Comparison of ENCODE assay signal across 8 cellular contexts in the genomic region with DNA sequence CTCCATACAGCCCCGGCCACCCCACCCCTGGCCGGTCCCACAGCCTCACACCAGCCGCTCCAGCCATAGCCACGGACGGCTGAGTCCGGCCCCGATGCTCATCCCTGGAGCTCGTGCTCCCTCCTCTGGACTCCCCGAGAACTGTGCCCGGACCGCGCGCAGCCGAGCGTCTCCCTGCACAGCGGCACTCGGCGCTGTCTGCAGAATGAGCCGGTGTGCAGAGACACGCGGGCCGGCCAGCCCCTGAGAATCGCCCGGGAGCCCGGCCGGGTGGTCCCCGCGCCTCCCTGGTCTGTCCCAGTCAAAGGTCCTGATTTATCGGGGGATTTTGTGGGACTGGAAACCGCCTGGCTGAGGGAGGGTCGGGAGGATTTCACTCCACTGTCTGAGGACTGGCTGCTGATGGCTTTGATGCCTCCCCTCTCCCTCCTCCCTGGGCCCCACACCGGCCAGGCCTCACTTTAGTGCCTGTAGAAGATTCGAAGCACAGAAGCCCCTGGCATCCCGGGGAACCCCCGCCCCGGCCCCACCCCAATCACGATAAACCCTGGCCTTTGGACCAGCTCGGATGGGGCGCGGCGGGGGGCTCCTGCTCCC.
A peak's percentile ranks its signal among the peaks of the same experiment; 100 is the strongest.
DNase-seq lines count a peak whose midpoint lies in the region; TF ChIP-seq lines count a peak whose summit lies in the region.

No MANE protein-coding gene starts in this region.

- no peaks in the 10 kb centered on the region for H3K36me3 Mint-ChIP-seq in brain

- peak overlapping the region; percentile 80 for H3K27ac ChIP-seq in VCaP

- H3K27me3 Mint-ChIP-seq in brain, result peaks cover 46% of the 10 kb centered on the region

- DNase-seq in NCI-H2029 (lab: John Stamatoyannopoulos, UW), result peak; percentile 7
- no peak for DNase-seq in NCI-H2029 treated with DMSO at 0.1 percent for 48 hours (lab: John Stamatoyannopoulos, UW)
- peak; percentile 42 for DNase-seq in MV-4-11 (lab: John Stamatoyannopoulos, UW)
- DNase-seq in kidney glomerular epithelial cell (lab: John Stamatoyannopoulos, UW), result peak; percentile 35
- DNase-seq in stimulated activated CD4-positive, alpha-beta T cell treated with anti-CD3 and anti-CD28 coated beads, Interleukin-2, amount 100 ng/mL, for 4 hours (ENCODE audit: low read depth), result peak; percentile 62
- no peak for DNase-seq in NK-92 treated with Interleukin-12 subunit alpha and Interleukin-12 subunit beta, amount 100 ng/mL, for 24 hours (lab: John Stamatoyannopoulos, UW)

- H3K4me1 Mint-ChIP-seq in brain, result no peaks in the 10 kb centered on the region

- H3K4me3 Mint-ChIP-seq in brain, result peak overlapping the region in 1 of 5 experiments; percentile 49

- no peaks in the 10 kb centered on the region for H3K9me3 Mint-ChIP-seq in brain

- H3K27ac Mint-ChIP-seq in brain, result no peak overlapping the region

- TF ChIP-seq CTCF in VCaP (conservative IDR thresholded peaks at IDR 0.05), result peak; percentile 81
- peak; percentile 80 to 92 for TF ChIP-seq CTCF in brain (conservative IDR thresholded peaks at IDR 0.05)

Comparison
In these comparisons a context has a peak if more than half of its experiments do, and no peak if none do; other contexts are left out.
1. DNase-seq: peak in NCI-H2029 (single experiment), MV-4-11 (single experiment), kidney glomerular epithelial cell (single experiment) and stimulated activated CD4-positive, alpha-beta T cell treated with anti-CD3 and anti-CD28 coated beads, Interleukin-2, amount 100 ng/mL, for 4 hours (single experiment); none in NCI-H2029 treated with DMSO at 0.1 percent for 48 hours (single experiment) and NK-92 treated with Interleukin-12 subunit alpha and Interleukin-12 subunit beta, amount 100 ng/mL, for 24 hours (single experiment).